In genomic region chr6:137081997-137082396, GRCh38 we compare ENCODE assay signal across 11 cellular contexts. TPM values are rescaled to one million over a fixed set of nuclear protein-coding genes. Genes with fewer than 3 reads are reported as not detected.
"Had no signal": no experiment of that assay in that cellular context is flagged by ENCODE, and none has a peak within 500 bp of the region (broad histone marks: within the 10 kb centered on the region; RNA-seq: fewer than 3 reads in every experiment).

No MANE protein-coding gene starts in this region.

- H3K27ac ChIP-seq: GM23248 had no signal

- H3K4me3 ChIP-seq: GM23248, GM23338, HAP-1 had no signal

- DNase-seq: GM23248, GOT3, H7, H9, HCEC 1CT, HFFc6 had no signal

- H2AFZ ChIP-seq: GM23248, GM23338 had no signal

- ATAC-seq: GM23338, HCT116 had no signal

- H3K9ac ChIP-seq: GM23248 had no signal

- H3K4me2 ChIP-seq: GM23338 had no signal

- H3K36me3 ChIP-seq: HAP-1 had no signal

- H3K4me1 ChIP-seq: HAP-1 had no signal

- FAIRE-seq: H1, H54 had no signal

- H3K9me3 ChIP-seq: HAP-1 had no signal

RNA-seq across cellular contexts. Expression of gene IL20RA, which starts 37.2 kb away (rescaled TPM):
- total RNA-seq: GM23248, HFFc6 had no signal
- polyA plus RNA-seq: GM23248 had no signal
